In genomic region chr7:102389810-102390209, GRCh38 we compare ENCODE assay signal across 18 cellular contexts. TPM values are rescaled to one million over a fixed set of nuclear protein-coding genes. Genes with fewer than 3 reads are reported as not detected.
"Had no signal": no experiment of that assay in that cellular context is flagged by ENCODE, and none has a peak within 500 bp of the region (broad histone marks: within the 10 kb centered on the region; RNA-seq: fewer than 3 reads in every experiment).

No MANE protein-coding gene starts in this region.

- H3K4me1 Mint-ChIP-seq: immature natural killer cell had no signal

- H3K9me3 Mint-ChIP-seq: activated CD4-positive, alpha-beta T cell treated with anti-CD3 and anti-CD28 coated beads, Interleukin-2, amount 10 ng/mL, durations not matched to agents 7 days and 5 days; activated naive CD4-positive, alpha-beta T cell treated with anti-CD3 and anti-CD28 coated beads for 36 hours; immature natural killer cell; naive thymus-derived CD8-positive, alpha-beta T cell had no signal

- ATAC-seq: naive thymus-derived CD8-positive, alpha-beta T cell had no signal

- H3K4me1 ChIP-seq: transverse colon had no signal

- H3K27ac Mint-ChIP-seq: activated CD4-positive, alpha-beta T cell treated with anti-CD3 and anti-CD28 coated beads, Interleukin-2, amount 10 ng/mL, durations not matched to agents 7 days and 5 days; activated naive CD4-positive, alpha-beta T cell treated with anti-CD3 and anti-CD28 coated beads for 36 hours; immature natural killer cell had no signal

- H3K27ac ChIP-seq: cardiac muscle cell, esophagus squamous epithelium, transverse colon, WERI-Rb-1 had no signal

- H3K27me3 Mint-ChIP-seq: activated CD4-positive, alpha-beta T cell treated with anti-CD3 and anti-CD28 coated beads, Interleukin-2, amount 10 ng/mL, durations not matched to agents 7 days and 5 days; naive thymus-derived CD8-positive, alpha-beta T cell had no signal

- DNase-seq: activated CD4-positive, alpha-beta T cell treated with anti-CD3 and anti-CD28 coated beads, Interleukin-2, amount 10 ng/mL, durations not matched to agents 7 days and 5 days; activated CD8-positive, alpha-beta memory T cell treated with anti-CD3 and anti-CD28 coated beads for 24 hours; activated naive CD4-positive, alpha-beta T cell treated with anti-CD3 and anti-CD28 coated beads for 36 hours; esophagus squamous epithelium; foreskin fibroblast; glutamatergic neuron; immature natural killer cell; left colon; mucosa of descending colon; naive thymus-derived CD8-positive, alpha-beta T cell; nucleus accumbens; right cardiac atrium; stimulated activated naive CD4-positive, alpha-beta T cell; transverse colon; WERI-Rb-1 had no signal

- H3K4me3 Mint-ChIP-seq: activated CD4-positive, alpha-beta T cell treated with anti-CD3 and anti-CD28 coated beads, Interleukin-2, amount 10 ng/mL, durations not matched to agents 7 days and 5 days; activated naive CD4-positive, alpha-beta T cell treated with anti-CD3 and anti-CD28 coated beads for 36 hours; immature natural killer cell; naive thymus-derived CD8-positive, alpha-beta T cell had no signal

- H3K36me3 ChIP-seq: cardiac muscle cell, transverse colon had no signal

- H3K27me3 ChIP-seq: cardiac muscle cell, esophagus squamous epithelium, transverse colon had no signal

- H3K4me3 ChIP-seq: cardiac muscle cell, esophagus squamous epithelium, lung, mucosa of descending colon, transverse colon had no signal

- H3K36me3 Mint-ChIP-seq: immature natural killer cell had no signal

- H3K9me3 ChIP-seq: esophagus squamous epithelium, mucosa of descending colon, transverse colon had no signal

RNA-seq across cellular contexts. Expression of gene SPDYE6, which starts 33.6 kb away (rescaled TPM):
- total RNA-seq: activated CD4-positive, alpha-beta T cell treated with anti-CD3 and anti-CD28 coated beads, Interleukin-2, amount 10 ng/mL, durations not matched to agents 7 days and 5 days; activated naive CD4-positive, alpha-beta T cell treated with anti-CD3 and anti-CD28 coated beads for 36 hours; cardiac muscle cell; esophagus squamous epithelium; left colon; lung; mucosa of descending colon; naive thymus-derived CD8-positive, alpha-beta T cell; posterior vena cava; right cardiac atrium; transverse colon had no signal
